ENCODE assay signal across 1 cellular context in genomic region chr17:288802-289356, GRCh38.
TF ChIP-seq lines count a peak whose summit lies in the region.

No MANE protein-coding gene starts in this region.

TF ChIP-seq in HepG2, 621 proteins besides CTCF, POLR2A, EP300 and RAD21:
- TF ChIP-seq E2F5 (CRISPR knock-in tag; conservative IDR thresholded peaks at IDR 0.05) (no peak), FOSL1 (CRISPR knock-in tag; IDR thresholded peaks at IDR 0.05; ENCODE audit: borderline replicate concordance) (no peak), ZNF383 (CRISPR knock-in tag; IDR thresholded peaks at IDR 0.05; ENCODE audit: borderline replicate concordance) (no peak), GATA4 (IDR thresholded peaks at IDR 0.05; ENCODE audit: borderline replicate concordance, low read depth) (no peak), CENPBD1 (CRISPR knock-in tag; IDR thresholded peaks at IDR 0.05; ENCODE audit: borderline replicate concordance, low read depth) (no peak), KLF16 (CRISPR knock-in tag; IDR thresholded peaks at IDR 0.05) (no peak), CBFB (CRISPR knock-in tag; IDR thresholded peaks at IDR 0.05) (no peak), ZNF574 (CRISPR knock-in tag; IDR thresholded peaks at IDR 0.05) (no peak), MTERF4 (CRISPR knock-in tag; IDR thresholded peaks at IDR 0.05) (no peak)
